Comparison of ENCODE assay signal across 7 cellular contexts in the genomic region with DNA sequence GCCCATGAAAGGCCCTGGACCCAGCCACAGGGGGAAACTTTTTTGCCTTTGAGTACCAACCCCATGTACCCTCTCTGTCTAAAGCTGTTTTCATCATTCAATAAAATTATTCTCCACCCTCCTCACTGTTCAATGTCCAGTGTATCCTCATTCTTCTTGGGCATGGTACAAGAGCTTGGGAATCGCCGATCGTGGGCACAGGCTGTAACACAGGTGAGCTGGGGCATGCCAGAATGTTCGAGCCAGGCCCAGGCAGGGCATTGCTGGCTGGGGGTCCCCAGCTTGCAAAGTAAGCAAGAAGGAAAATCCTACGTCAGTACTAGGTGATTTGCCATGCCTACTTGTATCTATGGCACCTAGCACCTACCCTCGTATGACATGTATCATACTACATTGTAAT.
"Had no signal": no experiment of that assay in that cellular context is flagged by ENCODE, and none has a peak within 500 bp of the region (broad histone marks: within the 10 kb centered on the region; RNA-seq: fewer than 3 reads in every experiment).

No MANE protein-coding gene starts in this region.

- ATAC-seq: GM12878 had no signal

- DNase-seq: GDM1, GF-D8 had no signal

- FAIRE-seq: GM12878, GM12891, GM12892, GM18507, GM19239 had no signal

- H3K4me3 ChIP-seq: GM12878 had no signal
